16 cellular contexts compared by ENCODE assay signal in genomic region chr17:49338883-49339282, GRCh38. TPM values are rescaled to one million over a fixed set of nuclear protein-coding genes. Genes with fewer than 3 reads are reported as not detected.
DNase-seq lines count a peak whose midpoint lies in the region; ATAC-seq lines count a peak whose summit lies in the region.
"Had no signal": no experiment of that assay in that cellular context is flagged by ENCODE, and none has a peak within 500 bp of the region (broad histone marks: within the 10 kb centered on the region; RNA-seq: fewer than 3 reads in every experiment).

No MANE protein-coding gene starts in this region.

- no peak overlapping the region for H4K91ac ChIP-seq in trophoblast cell (ENCODE audit: low read depth, low read length)

- H3K9me3 ChIP-seq in CD4-positive, alpha-beta memory T cell (ENCODE audit: control insufficient read depth in 1 of 2, low read length in 2 of 2): no peaks in the 10 kb centered on the region
- H3K9me3 ChIP-seq in naive thymus-derived CD4-positive, alpha-beta T cell (ENCODE audit: control insufficient read depth in 2 of 3, low read length in 3 of 3): no peaks in the 10 kb centered on the region
- no peaks in the 10 kb centered on the region for H3K9me3 ChIP-seq in trophoblast cell (ENCODE audit: insufficient read depth, low read depth, low read length)
- H3K9me3 ChIP-seq: lower lobe of right lung, uterus had no signal

- H4K8ac ChIP-seq in trophoblast cell (ENCODE audit: low read depth, low read length): no peak overlapping the region

- H3K18ac ChIP-seq in trophoblast cell (ENCODE audit: low read length): no peak overlapping the region

- H3K36me3 Mint-ChIP-seq in CD4-positive, alpha-beta memory T cell: peaks cover 0 to 8% of the 10 kb centered on the region in 2 donors
- H3K36me3 Mint-ChIP-seq in activated naive CD8-positive, alpha-beta T cell treated with anti-CD3 and anti-CD28 coated beads, Interleukin-2, amount 10 ng/mL, durations not matched to agents 7 days and 5 days: peaks cover 10% of the 10 kb centered on the region
- peaks cover 0 to 15% (median 0%) of the 10 kb centered on the region in 5 donors for H3K36me3 Mint-ChIP-seq in naive thymus-derived CD4-positive, alpha-beta T cell

- intact Hi-C loops in CD4-positive, alpha-beta memory T cell (cut with micrococcal nuclease): no loop called here
- intact Hi-C loops in naive thymus-derived CD4-positive, alpha-beta T cell (cut with micrococcal nuclease): no loop called here

- H3K4me3 ChIP-seq in CD4-positive, alpha-beta memory T cell (ENCODE audit: low read length in 2 of 2): no peak overlapping the region
- H3K4me3 ChIP-seq in naive thymus-derived CD4-positive, alpha-beta T cell (ENCODE audit: low read length): no peak overlapping the region
- H3K4me3 ChIP-seq in trophoblast cell (ENCODE audit: low read depth, low read length): no peak overlapping the region
- H3K4me3 ChIP-seq: GM23248, lower lobe of right lung, uterus had no signal

- H2BK5ac ChIP-seq in trophoblast cell (ENCODE audit: low read depth, low read length, poor library complexity): no peak overlapping the region

- no peaks in the 10 kb centered on the region for H3K9me3 Mint-ChIP-seq in CD4-positive, alpha-beta memory T cell
- no peaks in the 10 kb centered on the region for H3K9me3 Mint-ChIP-seq in activated naive CD8-positive, alpha-beta T cell treated with anti-CD3 and anti-CD28 coated beads, Interleukin-2, amount 10 ng/mL, durations not matched to agents 7 days and 5 days
- no peaks in the 10 kb centered on the region for H3K9me3 Mint-ChIP-seq in naive thymus-derived CD4-positive, alpha-beta T cell

- H3K27me3 ChIP-seq in CD4-positive, alpha-beta memory T cell (ENCODE audit: insufficient read depth, low read length): no peaks in the 10 kb centered on the region
- H3K27me3 ChIP-seq in naive thymus-derived CD4-positive, alpha-beta T cell (ENCODE audit: control insufficient read depth in 2 of 2, insufficient read depth in 2 of 2, low read length in 2 of 2): no peaks in the 10 kb centered on the region
- no peaks in the 10 kb centered on the region for H3K27me3 ChIP-seq in trophoblast cell (ENCODE audit: insufficient read depth, low read length)
- H3K27me3 ChIP-seq: uterus had no signal

- peaks cover 41 to 70% (median 54%) of the 10 kb centered on the region in 4 donors for H3K4me1 Mint-ChIP-seq in CD4-positive, alpha-beta memory T cell
- H3K4me1 Mint-ChIP-seq in activated naive CD8-positive, alpha-beta T cell treated with anti-CD3 and anti-CD28 coated beads, Interleukin-2, amount 10 ng/mL, durations not matched to agents 7 days and 5 days: peaks cover 39% of the 10 kb centered on the region
- peaks cover 40 to 70% (median 62%) of the 10 kb centered on the region in 7 donors for H3K4me1 Mint-ChIP-seq in naive thymus-derived CD4-positive, alpha-beta T cell

- no peak overlapping the region for H2AK5ac ChIP-seq in trophoblast cell (ENCODE audit: low read length)

- H3K79me1 ChIP-seq in trophoblast cell (ENCODE audit: low read length): no peaks in the 10 kb centered on the region

- no peak overlapping the region for H3K27ac ChIP-seq in CD4-positive, alpha-beta memory T cell (ENCODE audit: low read depth, low read length)
- H3K27ac ChIP-seq in naive thymus-derived CD4-positive, alpha-beta T cell (ENCODE audit: low read depth, low read length): no peak overlapping the region
- H3K27ac ChIP-seq in trophoblast cell (ENCODE audit: low read depth, low read length): no peak overlapping the region
- H3K27ac ChIP-seq: GM23248, lower lobe of right lung, uterus had no signal

- peak overlapping the region in 6 of 7 donors; percentile 7 to 83 (median 36) for H3K27ac Mint-ChIP-seq in CD4-positive, alpha-beta memory T cell
- H3K27ac Mint-ChIP-seq in activated naive CD8-positive, alpha-beta T cell treated with anti-CD3 and anti-CD28 coated beads, Interleukin-2, amount 10 ng/mL, durations not matched to agents 7 days and 5 days: peak overlapping the region; percentile 1
- H3K27ac Mint-ChIP-seq in naive thymus-derived CD4-positive, alpha-beta T cell: peak overlapping the region in 4 of 9 donors; percentile 9 to 84 (median 46)

- H3K23ac ChIP-seq in trophoblast cell (ENCODE audit: low read length): no peak overlapping the region

- CTCF ChIA-PET in CD4-positive, alpha-beta memory T cell (lab: Charles Lee; ENCODE audit: partially characterized antibody): interaction anchor here (0.7 to 2.5 kb wide), 7 partner anchors 8 to 69 kb away, joined by 3 to 11 read pairs (median 6); no protein-coding TSS in a partner anchor
- CTCF ChIA-PET in HEK293T (lab: Yijun Ruan, JAX): interaction anchor here (1.0 kb wide), 1 partner anchor 30 kb away, joined by 3 read pairs; no protein-coding TSS in a partner anchor
- CTCF ChIA-PET in naive thymus-derived CD4-positive, alpha-beta T cell (lab: Charles Lee): interaction anchor here (0.9 to 1.6 kb wide), 2 partner anchors 10 to 21 kb away, joined by 4 to 7 read pairs; no protein-coding TSS in a partner anchor

- POLR2A ChIA-PET in CD4-positive, alpha-beta memory T cell (lab: Charles Lee; ENCODE audit: partially characterized antibody): interaction anchor here (0.6 to 14.3 kb wide), 4 partner anchors 10 to 1702 kb away, joined by 3 to 197 read pairs (median 6); partner anchors contain the start of gene ZNF652
- POLR2A ChIA-PET in HEK293T (lab: Yijun Ruan, JAX): interaction anchor here (1.1 kb wide), 1 partner anchor 24 kb away, joined by 3 read pairs; no protein-coding TSS in a partner anchor
- POLR2A ChIA-PET in activated naive CD8-positive, alpha-beta T cell treated with anti-CD3 and anti-CD28 coated beads, Interleukin-2, amount 10 ng/mL, durations not matched to agents 7 days and 5 days (lab: Charles Lee): interaction anchor here (0.6 to 0.7 kb wide), 3 partner anchors 10 to 150 kb away, joined by 3 to 4 read pairs (median 3); no protein-coding TSS in a partner anchor
- POLR2A ChIA-PET in naive thymus-derived CD4-positive, alpha-beta T cell (lab: Charles Lee): interaction anchor here (1.6 to 7.4 kb wide), 2 partner anchors 13 to 21 kb away, joined by 3 to 57 read pairs; partner anchors contain the start of gene ZNF652

- no peak overlapping the region for H3K4me2 ChIP-seq in trophoblast cell (ENCODE audit: low read length)

- no peak overlapping the region for H2AFZ ChIP-seq in trophoblast cell (ENCODE audit: insufficient read depth, low read length, poor library complexity)
- H2AFZ ChIP-seq: GM23248 had no signal

- no peak for ATAC-seq in activated naive CD8-positive, alpha-beta T cell treated with anti-CD3 and anti-CD28 coated beads, Interleukin-2, amount 10 ng/mL, durations not matched to agents 7 days and 5 days (ENCODE audit: low read depth)
- peak; percentile 60 for ATAC-seq in naive thymus-derived CD4-positive, alpha-beta T cell
- ATAC-seq: HepG2, lower lobe of right lung had no signal

- no peaks in the 10 kb centered on the region for H3K27me3 Mint-ChIP-seq in CD4-positive, alpha-beta memory T cell
- no peaks in the 10 kb centered on the region for H3K27me3 Mint-ChIP-seq in activated naive CD8-positive, alpha-beta T cell treated with anti-CD3 and anti-CD28 coated beads, Interleukin-2, amount 10 ng/mL, durations not matched to agents 7 days and 5 days
- H3K27me3 Mint-ChIP-seq in naive thymus-derived CD4-positive, alpha-beta T cell: peaks cover 0 to 11% (median 0%) of the 10 kb centered on the region in 5 donors

- H3K9ac ChIP-seq in trophoblast cell (ENCODE audit: low read length): no peak overlapping the region
- H3K9ac ChIP-seq: GM23248 had no signal

- H3K36me3 ChIP-seq in CD4-positive, alpha-beta memory T cell (ENCODE audit: insufficient read depth, low read length): no peaks in the 10 kb centered on the region
- no peaks in the 10 kb centered on the region for H3K36me3 ChIP-seq in naive thymus-derived CD4-positive, alpha-beta T cell (ENCODE audit: control insufficient read depth in 2 of 3, insufficient read depth in 3 of 3, low read length in 3 of 3)
- H3K36me3 ChIP-seq in trophoblast cell (ENCODE audit: control insufficient read depth in 1 of 2, insufficient read depth in 2 of 2, low read length in 2 of 2): no peaks in the 10 kb centered on the region
- H3K36me3 ChIP-seq: uterus had no signal

- no peak overlapping the region for H3K4ac ChIP-seq in trophoblast cell (ENCODE audit: low read depth, low read length)

- WGBS in trophoblast cell (ENCODE audit: extremely low coverage, insufficient coverage, insufficient read length): no CpG with 5 or more reads among the region's 4 CpGs

- H2BK12ac ChIP-seq in trophoblast cell (ENCODE audit: low read length): no peak overlapping the region

- no peak overlapping the region for H2BK120ac ChIP-seq in trophoblast cell (ENCODE audit: insufficient read depth, low read length, poor library complexity)

- peaks cover 65% of the 10 kb centered on the region for H3K4me1 ChIP-seq in CD4-positive, alpha-beta memory T cell (ENCODE audit: insufficient read depth, low read length)
- peaks cover 5 to 47% of the 10 kb centered on the region in 2 donors for H3K4me1 ChIP-seq in naive thymus-derived CD4-positive, alpha-beta T cell (ENCODE audit: control insufficient read depth in 2 of 2, insufficient read depth in 2 of 2, low read length in 2 of 2)
- no peaks in the 10 kb centered on the region for H3K4me1 ChIP-seq in trophoblast cell (ENCODE audit: control insufficient read depth in 1 of 2, insufficient read depth in 2 of 2, low read length in 2 of 2)

- no peak overlapping the region for H3K14ac ChIP-seq in trophoblast cell (ENCODE audit: low read length)

- peak in 1 of 5 donors; percentile 46 for DNase-seq in CD4-positive, alpha-beta memory T cell
- DNase-seq in HEK293T (ENCODE audit: extremely low spot score) (no peak), OCI-M2 (lab: John Stamatoyannopoulos, UW; ENCODE audit: unreplicated experiment) (no peak), GM19240 (ENCODE audit: insufficient read length, low spot score) (no peak), trophoblast cell (no peak), NCI-H82 treated with DMSO at 0.1 percent for 48 hours (lab: John Stamatoyannopoulos, UW; ENCODE audit: unreplicated experiment) (no peak)
- DNase-seq in activated naive CD8-positive, alpha-beta T cell treated with anti-CD3 and anti-CD28 coated beads, Interleukin-2, amount 10 ng/mL, durations not matched to agents 7 days and 5 days: no peak
- DNase-seq in naive thymus-derived CD4-positive, alpha-beta T cell: no peak
- DNase-seq: amniotic stem cell; GM23248; lower lobe of right lung; occipital lobe; SHP77; stimulated activated naive CD4-positive, alpha-beta T cell treated with Interleukin-2 at 50 U/mL for 16 hours; uterus had no signal

- no peak overlapping the region for H4K12ac ChIP-seq in trophoblast cell (ENCODE audit: low read depth, low read length)

- H3K79me2 ChIP-seq in trophoblast cell (ENCODE audit: control insufficient read depth, insufficient read depth, low read length, poor library complexity): peaks cover 4% of the 10 kb centered on the region

- peak overlapping the region in 7 of 8 donors; percentile 12 to 56 (median 49) for H3K4me3 Mint-ChIP-seq in CD4-positive, alpha-beta memory T cell
- H3K4me3 Mint-ChIP-seq in activated naive CD8-positive, alpha-beta T cell treated with anti-CD3 and anti-CD28 coated beads, Interleukin-2, amount 10 ng/mL, durations not matched to agents 7 days and 5 days: peak overlapping the region; percentile 1
- H3K4me3 Mint-ChIP-seq in naive thymus-derived CD4-positive, alpha-beta T cell: peak overlapping the region in 8 of 10 donors; percentile 14 to 61 (median 38)

RNA-seq across cellular contexts. Expression of gene ZNF652, which starts 23.2 kb away (rescaled TPM):
- 10 to 100 TPM; 64.2 to 68.6 TPM for total RNA-seq in CD4-positive, alpha-beta memory T cell
- polyA plus RNA-seq in CD4-positive, alpha-beta memory T cell: 10 to 100 TPM; 13.1 to 28.4 TPM
- 10 to 100 TPM; 43.6 to 47.7 TPM for total RNA-seq in activated naive CD8-positive, alpha-beta T cell treated with anti-CD3 and anti-CD28 coated beads, Interleukin-2, amount 10 ng/mL, durations not matched to agents 7 days and 5 days
- 10 to 100 TPM; 33.8 to 64.4 (median 49.9) TPM for total RNA-seq in naive thymus-derived CD4-positive, alpha-beta T cell
- polyA plus RNA-seq in naive thymus-derived CD4-positive, alpha-beta T cell: 10 to 100 TPM; 19.3 to 20.3 TPM
- 16.8 and 16.9 TPM in 2 replicates for polyA plus RNA-seq in trophoblast cell (2013)
